ENCODE assay signal across 9 cellular contexts in genomic region chr14:63383776-63384367, GRCh38.
DNase-seq lines count a peak whose midpoint lies in the region; ATAC-seq and TF ChIP-seq lines count a peak whose summit lies in the region.
"Had no signal": no experiment of that assay in that cellular context is flagged by ENCODE, and none has a peak within 500 bp of the region (broad histone marks: within the 10 kb centered on the region; RNA-seq: fewer than 3 reads in every experiment).

No MANE protein-coding gene starts in this region.

- WGBS in stomach, 5 donors: 75 to 86% (median 79%) methylated on average over 4 of the region's 4 CpGs

- H3K9me3 Mint-ChIP-seq in activated naive CD8-positive, alpha-beta T cell (ENCODE audit: low read depth): no peaks in the 10 kb centered on the region

- H3K27ac ChIP-seq in uterus: no peak overlapping the region
- H3K27ac ChIP-seq in stomach: no peak overlapping the region

- TF ChIP-seq EP300 in stomach (IDR thresholded peaks at IDR 0.05): no peak

- peaks cover 10% of the 10 kb centered on the region for H3K4me1 Mint-ChIP-seq in activated naive CD8-positive, alpha-beta T cell (ENCODE audit: low read depth)

- H3K4me3 ChIP-seq in uterus: no peak overlapping the region
- no peak overlapping the region for H3K4me3 ChIP-seq in stomach

- TF ChIP-seq CTCF in uterus (IDR thresholded peaks at IDR 0.05) (no peak), stomach (IDR thresholded peaks at IDR 0.05) (no peak)

- DNase-seq in GOT3 (lab: John Stamatoyannopoulos, UW): no peak
- DNase-seq in uterus: no peak
- DNase-seq in stomach: no peak
- DNase-seq in activated CD4-positive, alpha-beta T cell treated with anti-CD3 and anti-CD28 coated beads, Interleukin-2, amount 50 U/mL, for 4 hours: no peak
- DNase-seq: NCI-H1694 treated with DMSO at 0.1 percent for 48 hours had no signal

- H3K27me3 Mint-ChIP-seq in activated naive CD8-positive, alpha-beta T cell: no peaks in the 10 kb centered on the region

- H3K36me3 Mint-ChIP-seq in activated naive CD8-positive, alpha-beta T cell: peaks cover 26% of the 10 kb centered on the region

- no peak overlapping the region for H3K4me3 Mint-ChIP-seq in activated naive CD8-positive, alpha-beta T cell

- H3K27ac Mint-ChIP-seq in activated naive CD8-positive, alpha-beta T cell: peak overlapping the region; percentile 37

- peak; percentile 99 for ATAC-seq in GM18505 (IDR thresholded peaks at IDR 0.05; ENCODE audit: unreplicated experiment)
- ATAC-seq in GM21367 (IDR thresholded peaks at IDR 0.05; ENCODE audit: unreplicated experiment): peak; percentile 96
- ATAC-seq in HG03575 (IDR thresholded peaks at IDR 0.05; ENCODE audit: extremely low read depth, insufficient number of reproducible peaks, low FRiP score, unreplicated experiment): peak; percentile 90

- H3K36me3 ChIP-seq in uterus (no peaks in the 10 kb centered on the region), stomach (peaks cover 21 to 99% (median 90%) of the 10 kb centered on the region in 4 donors)

- intact Hi-C loops in uterus (cut with DNase I; ENCODE audit: low total_unique reads): no loop called here
- intact Hi-C loops in stomach (cut with DNase I; ENCODE audit: low total_unique reads): no loop called here

- TF ChIP-seq POLR2A in GM18505 (IDR thresholded peaks at IDR 0.05; ENCODE audit: borderline replicate concordance, extremely low read depth, insufficient read depth, insufficient read length) (no peak), uterus (IDR thresholded peaks at IDR 0.05) (no peak), stomach (IDR thresholded peaks at IDR 0.05) (no peak)

- H3K9me3 ChIP-seq in uterus (no peaks in the 10 kb centered on the region), stomach (no peaks in the 10 kb centered on the region)

- no peaks in the 10 kb centered on the region for H3K27me3 ChIP-seq in uterus
- H3K27me3 ChIP-seq in stomach: no peaks in the 10 kb centered on the region

- H3K4me1 ChIP-seq in uterus (no peaks in the 10 kb centered on the region), stomach (no peaks in the 10 kb centered on the region)
